ENCODE assay signal across 15 cellular contexts in the genomic region with DNA sequence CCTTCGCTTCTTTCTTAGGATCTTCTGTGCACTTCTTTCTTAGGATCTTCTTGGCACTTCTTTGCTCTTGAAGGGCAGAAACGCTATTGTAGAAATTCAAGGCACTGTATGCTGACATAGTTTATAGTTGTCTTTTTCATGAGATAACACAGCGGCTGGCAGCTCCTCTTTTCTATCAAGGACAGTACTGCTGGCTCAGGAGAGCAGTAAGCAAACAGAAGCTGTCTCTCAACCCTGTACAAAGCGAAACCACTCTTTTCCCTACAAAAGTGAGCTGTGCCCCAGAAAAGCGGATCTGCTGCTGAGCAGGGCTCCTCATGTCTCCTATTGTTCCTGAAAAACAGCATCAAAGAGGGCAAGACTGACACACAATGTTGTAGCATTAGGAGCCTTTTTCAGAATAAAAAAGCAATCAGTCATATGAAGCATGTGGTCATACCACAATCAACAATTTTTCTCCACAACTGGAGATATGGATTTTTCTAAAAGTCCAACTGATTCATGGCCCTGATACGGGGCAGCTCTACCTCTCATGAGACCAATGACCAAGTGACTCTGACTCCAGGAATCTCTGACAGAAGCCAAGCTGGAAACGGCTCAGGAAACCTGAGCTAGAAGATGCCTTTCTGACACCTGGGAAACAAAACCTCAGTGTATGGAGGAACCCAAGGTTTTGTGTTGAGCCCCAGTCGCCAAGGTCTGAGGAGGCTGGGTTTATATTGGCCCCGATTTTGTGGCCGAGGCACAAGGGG.
"Had no signal": no experiment of that assay in that cellular context is flagged by ENCODE, and none has a peak within 500 bp of the region (broad histone marks: within the 10 kb centered on the region; RNA-seq: fewer than 3 reads in every experiment).

No MANE protein-coding gene starts in this region.

- H3K9me3 ChIP-seq: mucosa of descending colon, suprapubic skin had no signal

- H3K9me3 Mint-ChIP-seq: activated CD4-positive, alpha-beta memory T cell treated with anti-CD3 and anti-CD28 coated beads, Interleukin-2, amount 10 ng/mL, durations not matched to agents 7 days and 5 days had no signal

- H3K4me1 Mint-ChIP-seq: activated CD4-positive, alpha-beta memory T cell treated with anti-CD3 and anti-CD28 coated beads, Interleukin-2, amount 10 ng/mL, durations not matched to agents 7 days and 5 days; activated CD4-positive, alpha-beta T cell treated with anti-CD3 and anti-CD28 coated beads for 36 hours had no signal

- H3K4me1 ChIP-seq: suprapubic skin had no signal

- H3K27me3 Mint-ChIP-seq: activated CD4-positive, alpha-beta T cell treated with anti-CD3 and anti-CD28 coated beads for 36 hours had no signal

- H3K27me3 ChIP-seq: suprapubic skin had no signal

- H3K4me3 Mint-ChIP-seq: activated CD4-positive, alpha-beta memory T cell treated with anti-CD3 and anti-CD28 coated beads, Interleukin-2, amount 10 ng/mL, durations not matched to agents 7 days and 5 days; activated CD4-positive, alpha-beta T cell treated with anti-CD3 and anti-CD28 coated beads for 36 hours; activated T-cell treated with anti-CD3 and anti-CD28 coated beads, Interleukin-2, amount 50 U/mL, for 72 hours; naive thymus-derived CD8-positive, alpha-beta T cell had no signal

- FAIRE-seq: colon had no signal

- H3K36me3 Mint-ChIP-seq: naive thymus-derived CD8-positive, alpha-beta T cell had no signal

- H3K27ac ChIP-seq: suprapubic skin, WERI-Rb-1 had no signal

- DNase-seq: activated CD4-positive, alpha-beta memory T cell treated with anti-CD3 and anti-CD28 coated beads, Interleukin-2, amount 10 ng/mL, durations not matched to agents 7 days and 5 days; activated CD4-positive, alpha-beta T cell treated with anti-CD3 and anti-CD28 coated beads for 36 hours; activated CD8-positive, alpha-beta memory T cell treated with anti-CD3 and anti-CD28 coated beads, Interleukin-2, amount 50 U/mL, for 4 hours; activated T-cell treated with anti-CD3 and anti-CD28 coated beads, Interleukin-2, amount 50 U/mL, for 72 hours; hippocampal formation; mucosa of descending colon; naive thymus-derived CD8-positive, alpha-beta T cell; stimulated activated CD4-positive, alpha-beta T cell treated with anti-CD3 and anti-CD28 coated beads, Interleukin-4, amount 100 ng/mL, for 1 hour; stimulated activated CD8-positive, alpha-beta memory T cell treated with anti-CD3 and anti-CD28 coated beads, Interleukin-4, amount 100 ng/mL, for 48 hours; stimulated activated naive CD8-positive, alpha-beta T cell treated with anti-CD3 and anti-CD28 coated beads, Interleukin-15, Interleukin-2, amounts not matched to agents 100 U/mL and 50 U/mL, for 24 hours; T-helper 9 cell; WERI-Rb-1 had no signal

- H3K4me3 ChIP-seq: lung, mucosa of descending colon, suprapubic skin had no signal

- ATAC-seq: activated CD4-positive, alpha-beta T cell treated with anti-CD3 and anti-CD28 coated beads for 36 hours; activated T-cell treated with anti-CD3 and anti-CD28 coated beads, Interleukin-2, amount 50 U/mL, for 72 hours; mucosa of descending colon; naive thymus-derived CD8-positive, alpha-beta T cell; stimulated activated naive CD8-positive, alpha-beta T cell treated with anti-CD3 and anti-CD28 coated beads, Interleukin-15, Interleukin-2, amounts not matched to agents 100 U/mL and 50 U/mL, for 24 hours had no signal

- H3K27ac Mint-ChIP-seq: activated CD4-positive, alpha-beta memory T cell treated with anti-CD3 and anti-CD28 coated beads, Interleukin-2, amount 10 ng/mL, durations not matched to agents 7 days and 5 days; activated CD4-positive, alpha-beta T cell treated with anti-CD3 and anti-CD28 coated beads for 36 hours; activated T-cell treated with anti-CD3 and anti-CD28 coated beads, Interleukin-2, amount 50 U/mL, for 72 hours; naive thymus-derived CD8-positive, alpha-beta T cell had no signal

- H3K36me3 ChIP-seq: suprapubic skin, WERI-Rb-1 had no signal
